Comparison of ENCODE assay signal across 1 cellular context in the genomic region with DNA sequence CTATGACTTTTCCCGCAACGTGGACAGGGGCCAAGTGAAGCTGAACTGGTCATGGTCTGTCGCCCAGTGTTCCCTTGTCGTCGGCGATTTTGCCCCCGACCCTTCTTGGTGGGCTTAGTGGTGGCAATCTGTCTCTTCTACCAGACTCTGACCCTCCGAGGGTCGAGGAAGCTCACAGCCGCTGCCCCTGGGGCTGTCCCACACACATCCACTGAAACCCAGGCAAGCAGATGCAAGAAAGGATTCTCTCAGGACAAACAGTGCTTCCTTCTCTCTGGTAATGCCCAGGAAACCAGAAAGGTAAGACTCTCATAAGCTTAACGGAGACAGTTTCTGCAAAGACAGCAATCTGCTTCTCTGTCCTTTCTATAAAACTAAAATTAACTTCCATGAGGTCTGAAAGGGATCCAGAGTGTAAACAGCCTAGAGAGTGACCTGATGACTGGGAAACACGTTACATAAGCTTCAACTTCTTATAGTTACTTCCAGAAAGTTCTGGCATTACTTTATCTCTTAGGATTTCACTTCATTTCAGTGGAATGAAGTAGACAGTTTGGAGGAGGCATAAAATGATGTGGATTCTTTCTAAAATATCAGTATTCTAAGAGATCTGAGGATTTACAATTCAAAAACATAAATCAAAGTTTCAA.
TF ChIP-seq lines count a peak whose summit lies in the region.

No MANE protein-coding gene starts in this region.

TF ChIP-seq in HCT116, 20 proteins besides CTCF, POLR2A, EP300 and RAD21 (continued from another document):
- TF ChIP-seq REST (IDR thresholded peaks at IDR 0.05; ENCODE audit: low read depth), result no peak
- TF ChIP-seq ZFX (IDR thresholded peaks at IDR 0.05), result no peak
- no peak for TF ChIP-seq YY1 (IDR thresholded peaks at IDR 0.05; ENCODE audit: extremely low read depth, insufficient replicate concordance, low read depth, low read length)
